Comparison of ENCODE assay signal across 17 cellular contexts in the genomic region with DNA sequence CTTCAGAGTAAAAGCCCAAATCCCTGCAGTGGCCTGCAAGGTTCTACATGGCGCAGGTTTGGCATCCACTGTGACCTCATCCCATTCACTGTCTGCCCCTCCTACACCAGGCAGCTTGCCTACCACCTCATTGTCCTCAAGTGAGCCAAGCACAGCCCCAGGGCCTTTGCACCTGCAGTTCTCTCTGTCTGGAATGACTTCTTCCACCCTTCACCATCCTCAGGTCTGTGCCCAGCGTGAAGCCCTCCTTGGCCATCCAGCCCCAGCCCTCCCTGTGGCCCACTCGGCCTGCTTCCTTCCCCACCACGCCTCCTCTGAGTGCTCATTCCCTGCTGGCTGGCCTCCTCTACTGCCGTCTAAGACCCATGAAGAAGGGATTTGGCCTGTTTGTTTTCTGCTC. TPM values are rescaled to one million over a fixed set of nuclear protein-coding genes. Genes with fewer than 3 reads are reported as not detected.
DNase-seq lines count a peak whose midpoint lies in the region; ATAC-seq and TF ChIP-seq lines count a peak whose summit lies in the region.
"Had no signal": no experiment of that assay in that cellular context is flagged by ENCODE, and none has a peak within 500 bp of the region (broad histone marks: within the 10 kb centered on the region; RNA-seq: fewer than 3 reads in every experiment).

No MANE protein-coding gene starts in this region.

- no peaks in the 10 kb centered on the region for H3K36me3 Mint-ChIP-seq in MCF 10A (ENCODE audit: insufficient read depth, unreplicated experiment)
- no peaks in the 10 kb centered on the region for H3K36me3 Mint-ChIP-seq in chondrocyte (ENCODE audit: low read depth)
- no peaks in the 10 kb centered on the region for H3K36me3 Mint-ChIP-seq in stimulated activated effector memory CD8-positive, alpha-beta T cell treated with anti-CD3 and anti-CD28 coated beads, Interleukin-12 subunit alpha, Interleukin-12 subunit beta, amount 100 ng/mL, for 72 hours

- peak overlapping the region; percentile 97; the same call in 1 of the 2 replicates for H2AK5ac ChIP-seq in IMR-90 (ENCODE audit: low read depth, low read length)

- TF ChIP-seq POLR2A in IMR-90 (IDR thresholded peaks at IDR 0.05; ENCODE audit: low read depth, low read length): no peak

- H3K9me3 Mint-ChIP-seq in MCF 10A (ENCODE audit: unreplicated experiment) (peaks cover 10% of the 10 kb centered on the region), chondrocyte (ENCODE audit: low read depth) (no peaks in the 10 kb centered on the region)
- no peaks in the 10 kb centered on the region for H3K9me3 Mint-ChIP-seq in stimulated activated effector memory CD8-positive, alpha-beta T cell treated with anti-CD3 and anti-CD28 coated beads, Interleukin-12 subunit alpha, Interleukin-12 subunit beta, amount 100 ng/mL, for 72 hours

- H3K18ac ChIP-seq in IMR-90 (ENCODE audit: low read depth, low read length): peak overlapping the region; percentile 16; the same call in 1 of the 2 replicates

- H3K27me3 ChIP-seq in mammary epithelial cell (ENCODE audit: insufficient read depth, low read length) (no peaks in the 10 kb centered on the region), IMR-90 (ENCODE audit: control insufficient read depth, insufficient read depth, low read length) (no peaks in the 10 kb centered on the region)
- H3K27me3 ChIP-seq: SJSA1 had no signal

- CTCF ChIA-PET in MCF 10A (lab: Yijun Ruan, JAX): no interaction called here
- CTCF ChIA-PET in mammary epithelial cell (lab: Charles Lee; ENCODE audit: low non-redundant PET): no interaction called here
- CTCF ChIA-PET in IMR-90 (lab: Yijun Ruan, JAX): interaction anchor here (0.6 kb wide), 1 partner anchor 329 kb away, joined by 3 read pairs; no protein-coding TSS in a partner anchor

- H3K27me3 Mint-ChIP-seq in MCF 10A (ENCODE audit: insufficient read depth, unreplicated experiment): no peaks in the 10 kb centered on the region
- no peaks in the 10 kb centered on the region for H3K27me3 Mint-ChIP-seq in chondrocyte (ENCODE audit: low read depth)

- 0 out of 2 replicates have a peak overlapping the region, but pooled peaks have one; percentile 25 for H3K23ac ChIP-seq in IMR-90 (ENCODE audit: low read depth, low read length)

- H3K9me3 ChIP-seq in mammary epithelial cell (replicated peaks; ENCODE audit: insufficient read depth, low read length) (peaks cover 3% of the 10 kb centered on the region), IMR-90 (ENCODE audit: control insufficient read depth, insufficient read depth, low read length) (no peaks in the 10 kb centered on the region)
- H3K9me3 ChIP-seq: SJSA1 had no signal

- no peaks in the 10 kb centered on the region for H3K79me2 ChIP-seq in mammary epithelial cell (ENCODE audit: insufficient read depth, low read length)

- no peak overlapping the region for H3K9ac ChIP-seq in mammary epithelial cell (ENCODE audit: insufficient read depth, low read length)
- H3K9ac ChIP-seq in IMR-90 (ENCODE audit: low read depth, low read length): no peak overlapping the region

- H3K9me1 ChIP-seq in IMR-90 (ENCODE audit: insufficient read depth, low read length): peaks cover 13% of the 10 kb centered on the region

- H3K36me3 ChIP-seq in mammary epithelial cell (ENCODE audit: insufficient read depth, low read length): no peaks in the 10 kb centered on the region
- H3K36me3 ChIP-seq in IMR-90 (ENCODE audit: control insufficient read depth, insufficient read depth, low read length): no peaks in the 10 kb centered on the region
- H3K36me3 ChIP-seq: SJSA1 had no signal

- peak overlapping the region; percentile 38 for H2BK5ac ChIP-seq in IMR-90 (ENCODE audit: low read depth, low read length, poor library complexity, severe bottlenecking)

- peak overlapping the region; percentile 72 for H2BK120ac ChIP-seq in IMR-90 (ENCODE audit: low read depth, low read length)

- no peak overlapping the region; the same call in 1 of the 2 replicates for H3K14ac ChIP-seq in IMR-90 (replicated peaks; ENCODE audit: low read depth, low read length)

- no peak overlapping the region for H2AFZ ChIP-seq in mammary epithelial cell (ENCODE audit: low read depth, low read length)
- no peak overlapping the region for H2AFZ ChIP-seq in IMR-90 (replicated peaks; ENCODE audit: low read length, poor library complexity)

- peak overlapping the region; percentile 35 for H2AK9ac ChIP-seq in IMR-90 (replicated peaks; ENCODE audit: low read depth, low read length, poor library complexity)

- 90% methylated on average over 5 of the region's 5 CpGs for WGBS in mammary epithelial cell (ENCODE audit: low coverage, missing lambda C conversion rate)
- WGBS in IMR-90 (ENCODE audit: extremely low coverage in 2 of 2, insufficient read length in 1 of 2), 2 experiments: 100% methylated on average over 2 of the region's 5 CpGs; no CpG with 5 or more reads in 1 of the 2 experiments

- H3K79me1 ChIP-seq in IMR-90 (ENCODE audit: low read depth in 1 of 2, low read length in 2 of 2): no peaks in the 10 kb centered on the region

- dilution Hi-C loops in mammary epithelial cell (cut with HindIII; ENCODE audit: low sequenced_read_pairs) (no loop called here), IMR-90 (cut with HindIII; ENCODE audit: low sequenced_read_pairs, unreplicated experiment) (no loop called here)

- H3K4me1 ChIP-seq in mammary epithelial cell (ENCODE audit: insufficient read depth, low read length) (peaks cover 10% of the 10 kb centered on the region), IMR-90 (ENCODE audit: control insufficient read depth, insufficient read depth, low read length) (peaks cover 18% of the 10 kb centered on the region)

- POLR2A ChIA-PET in MCF 10A (lab: Yijun Ruan, JAX) (no interaction called here), IMR-90 (lab: Charles Lee; ENCODE audit: unreplicated experiment) (no interaction called here)

- H3K4me3 ChIP-seq in mammary epithelial cell (replicated peaks in 1 of 3; ENCODE audit: insufficient read depth in 1 of 3, low read depth in 2 of 3, low read length in 3 of 3) (no peak overlapping the region), IMR-90 (ENCODE audit: insufficient read depth, low read depth, low read length) (no peak overlapping the region)
- H3K4me3 ChIP-seq: SJSA1 had no signal

- no peak for TF ChIP-seq RAD21 in IMR-90 (IDR thresholded peaks at IDR 0.05; ENCODE audit: low read length)

- ATAC-seq in IMR-90 (ENCODE audit: low read depth): no peak
- ATAC-seq in stimulated activated effector memory CD8-positive, alpha-beta T cell treated with anti-CD3 and anti-CD28 coated beads, Interleukin-12 subunit alpha, Interleukin-12 subunit beta, amount 100 ng/mL, for 72 hours: no peak
- ATAC-seq: PC-3, Right ventricle myocardium inferior had no signal

- H4K8ac ChIP-seq in IMR-90 (ENCODE audit: low read depth in 2 of 2, low read length in 2 of 2): no peak overlapping the region

- peak overlapping the region; percentile 85 for H3K4ac ChIP-seq in IMR-90 (ENCODE audit: low read depth, low read length)

- H3K4me3 Mint-ChIP-seq in MCF 10A (ENCODE audit: unreplicated experiment): no peak overlapping the region
- no peak overlapping the region for H3K4me3 Mint-ChIP-seq in chondrocyte (ENCODE audit: unreplicated experiment)
- no peak overlapping the region for H3K4me3 Mint-ChIP-seq in stimulated activated effector memory CD8-positive, alpha-beta T cell treated with anti-CD3 and anti-CD28 coated beads, Interleukin-12 subunit alpha, Interleukin-12 subunit beta, amount 100 ng/mL, for 72 hours

- H3K4me1 Mint-ChIP-seq in MCF 10A (ENCODE audit: insufficient read depth, unreplicated experiment) (peaks cover 25% of the 10 kb centered on the region), chondrocyte (ENCODE audit: low read depth) (peaks cover 44% of the 10 kb centered on the region)
- peaks cover 12% of the 10 kb centered on the region for H3K4me1 Mint-ChIP-seq in stimulated activated effector memory CD8-positive, alpha-beta T cell treated with anti-CD3 and anti-CD28 coated beads, Interleukin-12 subunit alpha, Interleukin-12 subunit beta, amount 100 ng/mL, for 72 hours

- H4K20me1 ChIP-seq in mammary epithelial cell (ENCODE audit: insufficient read depth, low read length) (no peaks in the 10 kb centered on the region), IMR-90 (ENCODE audit: insufficient read depth, low read length) (peaks cover 8% of the 10 kb centered on the region)

- H4K91ac ChIP-seq in IMR-90 (ENCODE audit: insufficient read depth, low read depth, low read length): peak overlapping the region; percentile 25; the same call in 1 of the 2 replicates

- no peak for DNase-seq in MCF 10A (ENCODE audit: unreplicated experiment)
- no peak for DNase-seq in mammary epithelial cell
- no peak for DNase-seq in IMR-90
- no peak for DNase-seq in chondrocyte (ENCODE audit: low spot score)
- DNase-seq in stimulated activated effector memory CD8-positive, alpha-beta T cell treated with anti-CD3 and anti-CD28 coated beads, Interleukin-12 subunit alpha, Interleukin-12 subunit beta, amount 100 ng/mL, for 72 hours (ENCODE audit: low spot score in 2 of 2): no peak
- DNase-seq in NCI-H526 (lab: John Stamatoyannopoulos, UW): no peak
- no peak for DNase-seq in NCI-H1092 (lab: John Stamatoyannopoulos, UW)
- DNase-seq: Kasumi-1; NCI-H2029; NCI-H446; NCI-H524 treated with DMSO at 0.1 percent for 48 hours; NCI-H82; NK-92 treated with Interleukin-12 subunit alpha and Interleukin-12 subunit beta, amount 100 ng/mL, for 24 hours; PC-3 had no signal

- intact Hi-C loops in MCF 10A (cut with micrococcal nuclease): no loop called here
- intact Hi-C loops in mammary epithelial cell (cut with micrococcal nuclease): no loop called here
- intact Hi-C loops in IMR-90 (cut with micrococcal nuclease): loop anchor here (5.0 kb wide), 1 partner anchor 63 kb away; no protein-coding TSS in a partner anchor

- no peak overlapping the region for H3K56ac ChIP-seq in IMR-90 (ENCODE audit: extremely low read depth, insufficient read depth, low read length)

- H2BK15ac ChIP-seq in IMR-90 (ENCODE audit: low read depth, low read length): peak overlapping the region; percentile 98; the same call in 1 of the 3 replicates

- BruUV-seq in MCF 10A (replicated peaks; lab: Mats Ljungman, UMichigan): no TSS peak
- BruUV-seq in mammary epithelial cell (replicated peaks; lab: Mats Ljungman, UMichigan): no TSS peak
- no TSS peak for BruUV-seq in IMR-90 (replicated peaks; lab: Mats Ljungman, UMichigan)

- H3K27ac Mint-ChIP-seq in MCF 10A (ENCODE audit: low read depth, unreplicated experiment) (peak overlapping the region; percentile 93), chondrocyte (ENCODE audit: unreplicated experiment) (peak overlapping the region; percentile 52)
- H3K27ac Mint-ChIP-seq in stimulated activated effector memory CD8-positive, alpha-beta T cell treated with anti-CD3 and anti-CD28 coated beads, Interleukin-12 subunit alpha, Interleukin-12 subunit beta, amount 100 ng/mL, for 72 hours: peak overlapping the region; percentile 9

- TF ChIP-seq CTCF in MCF 10A (IDR thresholded peaks at IDR 0.05; ENCODE audit: unreplicated experiment) (no peak), mammary epithelial cell (conservative IDR thresholded peaks at IDR 0.05 in 1 of 2, IDR thresholded peaks at IDR 0.05 in 1 of 2; ENCODE audit: extremely low read depth in 1 of 2, insufficient read depth in 1 of 2, low read depth in 1 of 2, low read length in 2 of 2) (no peak), IMR-90 (conservative IDR thresholded peaks at IDR 0.05; ENCODE audit: low read depth, low read length) (no peak), chondrocyte (IDR thresholded peaks at IDR 0.05) (no peak)

- H3K27ac ChIP-seq in mammary epithelial cell (ENCODE audit: insufficient read depth, low read depth, low read length) (no peak overlapping the region), IMR-90 (ENCODE audit: insufficient read depth, low read length) (no peak overlapping the region)
- H3K27ac ChIP-seq: HL-60, SJSA1 had no signal

- in situ Hi-C loops in mammary epithelial cell (cut with MboI; ENCODE audit: low sequenced_read_pairs in 2 of 2): no loop called here
- in situ Hi-C loops in IMR-90 (cut with MboI; ENCODE audit: low sequenced_read_pairs): no loop called here

- peak overlapping the region; percentile 55; the same call in 1 of the 2 replicates for H2BK20ac ChIP-seq in IMR-90 (ENCODE audit: low read depth, low read length)

- H4K5ac ChIP-seq in IMR-90 (ENCODE audit: low read depth, low read length): no peak overlapping the region; the same call in 1 of the 2 replicates

- H3K4me2 ChIP-seq in mammary epithelial cell (ENCODE audit: insufficient read depth, low read depth, low read length) (no peak overlapping the region), IMR-90 (ENCODE audit: low read depth, low read length) (no peak overlapping the region)

RNA-seq across cellular contexts. Expression of a gene that starts 32.6 kb away (rescaled TPM):
- 116 and 125 TPM in 2 replicates for total RNA-seq in MCF 10A (2022)
- total RNA-seq in mammary epithelial cell: 10 to 100 TPM; 41.5 to 69.3 TPM
- 84.4 TPM for polyA plus RNA-seq in mammary epithelial cell
- polyA minus RNA-seq in mammary epithelial cell: 30.8 TPM
- total RNA-seq in IMR-90 (2012; rRNA removed): 44.6 and 59.4 TPM in 2 replicates
- 53.5 and 59.8 TPM in 2 replicates for polyA plus RNA-seq in IMR-90 (2012; rRNA removed)
- polyA plus RNA-seq in IMR-90 (2012; cell fraction: cytosol; rRNA removed): 23.3 and 29.7 TPM in 2 replicates
- polyA plus RNA-seq in IMR-90 (2012; cell fraction: nucleus; rRNA removed; ENCODE audit: low replicate concordance): 12.9 and 38.5 TPM in 2 replicates
- 59.1 to 62.6 TPM (median 61.8 TPM) in 3 replicates for total RNA-seq in chondrocyte

Comparison
In these comparisons a context has a peak if more than half of its experiments do, and no peak if none do; other contexts are left out.
1. H3K27ac Mint-ChIP-seq: peak in every context shown above with its lines; median percentile 93 in MCF 10A; 52 in chondrocyte; 9 in stimulated activated effector memory CD8-positive, alpha-beta T cell treated with anti-CD3 and anti-CD28 coated beads, Interleukin-12 subunit alpha, Interleukin-12 subunit beta, amount 100 ng/mL, for 72 hours.